8 cellular contexts compared by ENCODE assay signal in genomic region chr12:47705239-47705570, GRCh38. TPM values are rescaled to one million over a fixed set of nuclear protein-coding genes. Genes with fewer than 3 reads are reported as not detected.
A peak's percentile ranks its signal among the peaks of the same experiment; 100 is the strongest.
DNase-seq lines count a peak whose midpoint lies in the region; FAIRE-seq and TF ChIP-seq lines count a peak whose summit lies in the region.

No MANE protein-coding gene starts in this region.

- TF ChIP-seq EP300 in sigmoid colon (IDR thresholded peaks at IDR 0.05), result no peak

- no peak for DNase-seq in GM18507 (ENCODE audit: extremely low spot score, insufficient read length, low read depth)
- DNase-seq in SJSA1 (ENCODE audit: low read depth in 1 of 2, low spot score in 2 of 2), result peak in 1 of 2 experiments; percentile 38
- no peak for DNase-seq in fibroblast of mammary gland (ENCODE audit: low read depth)
- no peak for DNase-seq in sigmoid colon
- DNase-seq in DMS153 (lab: John Stamatoyannopoulos, UW), result no peak
- DNase-seq in inferior parietal cortex (ENCODE audit: extremely low spot score), result no peak
- no peak for DNase-seq in NCI-H510A treated with DMSO at 0.1 percent for 48 hours (lab: John Stamatoyannopoulos, UW)
- no peak for DNase-seq in ecto neural progenitor cell (ENCODE audit: low spot score)

- peak overlapping the region; percentile 91 for H3K4me3 ChIP-seq in SJSA1
- H3K4me3 ChIP-seq in fibroblast of mammary gland (ENCODE audit: control insufficient read depth, low read depth, low read length), result peak overlapping the region; percentile 57
- peak overlapping the region; percentile 83 to 100 (median 95) for H3K4me3 ChIP-seq in sigmoid colon

- H3K4me1 ChIP-seq in SJSA1 (replicated peaks) (peaks cover 8% of the 10 kb centered on the region), sigmoid colon (peaks cover 0 to 31% (median 13%) of the 10 kb centered on the region in 4 donors)

- no peaks in the 10 kb centered on the region for H3K9me3 ChIP-seq in SJSA1 (replicated peaks)
- no peaks in the 10 kb centered on the region for H3K9me3 ChIP-seq in sigmoid colon

- H3K36me3 ChIP-seq in SJSA1, result peaks cover 16% of the 10 kb centered on the region
- peaks cover 0 to 11% (median 3%) of the 10 kb centered on the region in 4 donors for H3K36me3 ChIP-seq in sigmoid colon

- no peak for TF ChIP-seq POLR2A in sigmoid colon (IDR thresholded peaks at IDR 0.05)

- WGBS in sigmoid colon, 2 donors, result 1% methylated on average over 9 of the region's 9 CpGs

- H3K27me3 ChIP-seq in SJSA1 (replicated peaks) (no peaks in the 10 kb centered on the region), sigmoid colon (no peaks in the 10 kb centered on the region)

- peak; percentile 55 for FAIRE-seq in GM18507 (lab: Jason Lieb, UNC)

- intact Hi-C loops in sigmoid colon (cut with DNase I), result no loop called here

- peak overlapping the region; percentile 34; the same call in 1 of the 2 replicates for H3K27ac ChIP-seq in SJSA1
- H3K27ac ChIP-seq in sigmoid colon, result peak overlapping the region; percentile 91 to 97 (median 96)

- TF ChIP-seq CTCF in fibroblast of mammary gland (conservative IDR thresholded peaks at IDR 0.05; ENCODE audit: control insufficient read depth, insufficient read depth, low read depth, low read length) (no peak), sigmoid colon (IDR thresholded peaks at IDR 0.05) (no peak)

RNA-seq across cellular contexts. Expression of gene RPAP3, which starts 0.6 kb away (rescaled TPM):
- total RNA-seq in SJSA1 (2014; rRNA removed; shearing (Covaris generic)), result 25.7 and 27.6 TPM in 2 replicates
- total RNA-seq in sigmoid colon, result 10 to 100 TPM; 21.0 to 29.3 (median 25.6) TPM
- polyA plus RNA-seq in sigmoid colon, result 10 to 100 TPM in 2 of 3 donors, 1 to 10 TPM in 1; 6.7 to 14.5 (median 10.2) TPM

RNA-seq across cellular contexts. Expression of gene ENDOU, which starts 20.1 kb away (rescaled TPM):
- not detected in 2 replicates for total RNA-seq in SJSA1 (2014; rRNA removed; shearing (Covaris generic))
- 1 to 10 TPM in 1 of 4 donors, under 1 TPM in 2, not detected in 1; 0.36 to 1.6 (median 0.49) TPM for total RNA-seq in sigmoid colon
- polyA plus RNA-seq in sigmoid colon, result under 1 TPM in 1 of 3 donors, not detected in 2; 0.25 TPM

RNA-seq across cellular contexts. Expression of gene RAPGEF3, which starts 53.5 kb away (rescaled TPM):
- total RNA-seq in SJSA1 (2014; rRNA removed; shearing (Covaris generic)), result 0.38 and 1.1 TPM in 2 replicates
- 10 to 100 TPM; 13.8 to 36.8 (median 14.6) TPM for total RNA-seq in sigmoid colon
- 10 to 100 TPM in 1 of 3 donors, 1 to 10 TPM in 2; 3.9 to 16.2 (median 4.2) TPM for polyA plus RNA-seq in sigmoid colon
